In the genomic region with DNA sequence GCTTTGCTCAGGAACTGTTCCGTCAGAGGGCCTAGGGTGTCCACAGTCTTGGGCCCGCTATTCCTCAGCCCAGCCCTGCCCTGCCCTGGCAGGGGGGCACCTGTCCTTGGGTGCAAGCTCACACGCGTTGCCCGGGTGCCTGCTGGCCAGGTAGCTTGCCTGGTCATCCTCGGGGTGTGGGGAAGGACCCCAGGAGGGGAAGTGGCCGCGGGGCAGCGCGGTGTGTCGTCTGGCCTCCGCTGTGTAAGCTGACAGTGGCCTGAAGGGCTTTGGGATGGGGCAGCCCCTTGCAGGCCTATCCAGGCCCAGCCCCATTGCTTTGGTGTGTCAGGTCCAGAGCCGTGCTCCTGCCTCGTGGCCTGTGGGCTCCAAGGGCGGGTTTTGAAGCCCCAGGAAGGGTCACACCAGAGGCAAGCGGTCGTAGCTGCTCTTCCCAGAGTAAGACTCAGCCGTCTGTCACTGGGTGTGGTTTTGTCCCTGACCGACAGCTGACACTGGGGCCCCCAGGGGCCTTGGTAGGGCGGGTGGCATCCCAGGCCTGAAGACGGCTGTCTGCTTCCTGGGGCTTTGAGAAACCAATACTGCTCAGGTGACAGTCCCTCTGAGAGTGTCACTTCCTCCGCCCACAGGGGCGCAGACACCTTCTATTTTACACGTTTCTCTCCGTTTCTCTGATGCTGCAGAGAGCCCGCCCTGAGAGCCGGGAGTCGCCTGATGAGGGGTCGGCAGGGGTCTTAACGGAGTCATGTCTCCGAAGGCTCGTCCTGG, we compare ENCODE assay signal across 8 cellular contexts.
A peak's percentile ranks its signal among the peaks of the same experiment; 100 is the strongest.
DNase-seq lines count a peak whose midpoint lies in the region; ATAC-seq and TF ChIP-seq lines count a peak whose summit lies in the region.

No MANE protein-coding gene starts in this region.

- H3K4me1 ChIP-seq in suprapubic skin = peaks cover 84% of the 10 kb centered on the region

- H3K27me3 ChIP-seq in suprapubic skin = no peaks in the 10 kb centered on the region

- peak overlapping the region; percentile 85 for H3K4me3 Mint-ChIP-seq in activated naive CD8-positive, alpha-beta T cell
- H3K4me3 Mint-ChIP-seq in natural killer cell treated with Interleukin-12 subunit alpha and Interleukin-12 subunit beta and Interleukin-15 and Interleukin-18, amount 100 ng/mL, for 72 hours = peak overlapping the region; percentile 78

- peak overlapping the region; percentile 78 for H3K27ac Mint-ChIP-seq in activated naive CD8-positive, alpha-beta T cell
- peak overlapping the region; percentile 78 to 83 for H3K27ac Mint-ChIP-seq in natural killer cell treated with Interleukin-12 subunit alpha and Interleukin-12 subunit beta and Interleukin-15 and Interleukin-18, amount 100 ng/mL, for 72 hours

- H3K9me3 ChIP-seq in suprapubic skin = no peaks in the 10 kb centered on the region

- peaks cover 63% of the 10 kb centered on the region for H3K4me1 Mint-ChIP-seq in activated naive CD8-positive, alpha-beta T cell (ENCODE audit: low read depth)
- peaks cover 30 to 39% of the 10 kb centered on the region in 2 donors for H3K4me1 Mint-ChIP-seq in natural killer cell treated with Interleukin-12 subunit alpha and Interleukin-12 subunit beta and Interleukin-15 and Interleukin-18, amount 100 ng/mL, for 72 hours (ENCODE audit: low read depth in 2 of 2)

- H3K9me3 Mint-ChIP-seq in activated naive CD8-positive, alpha-beta T cell (ENCODE audit: low read depth) = no peaks in the 10 kb centered on the region
- no peaks in the 10 kb centered on the region for H3K9me3 Mint-ChIP-seq in natural killer cell treated with Interleukin-12 subunit alpha and Interleukin-12 subunit beta and Interleukin-15 and Interleukin-18, amount 100 ng/mL, for 72 hours

- DNase-seq in GM13977 (ENCODE audit: low spot score) = peak; percentile 93
- peak; percentile 53 for DNase-seq in RPMI7951 (ENCODE audit: low read depth)
- DNase-seq in natural killer cell treated with Interleukin-12 subunit alpha and Interleukin-12 subunit beta and Interleukin-15 and Interleukin-18, amount 100 ng/mL, for 72 hours (ENCODE audit: low spot score) = peak; percentile 87
- no peak for DNase-seq in suprapubic skin (ENCODE audit: low spot score in 2 of 2)
- no peak for DNase-seq in iPS-NIHi7 (ENCODE audit: extremely low spot score)
- no peak for DNase-seq in NCI-H82 treated with DMSO at 0.1 percent for 48 hours (lab: John Stamatoyannopoulos, UW; ENCODE audit: unreplicated experiment)

- H3K4me3 ChIP-seq in suprapubic skin = peak overlapping the region; percentile 36

- 66% methylated on average over 13 of the region's 32 CpGs for WGBS in suprapubic skin

- peak overlapping the region; percentile 83 for H3K27ac ChIP-seq in suprapubic skin

- ATAC-seq in HG02610 (IDR thresholded peaks at IDR 0.05; ENCODE audit: unreplicated experiment) = peak; percentile 76
- peak; percentile 82 to 84 for ATAC-seq in natural killer cell treated with Interleukin-12 subunit alpha and Interleukin-12 subunit beta and Interleukin-15 and Interleukin-18, amount 100 ng/mL, for 72 hours

- no peak for TF ChIP-seq EP300 in suprapubic skin (IDR thresholded peaks at IDR 0.05)

- in situ Hi-C loops in GM13977 (cut with MboI; ENCODE audit: low pct_unique_long_range_greater_than_20kb, low sequenced_read_pairs, unreplicated experiment) = no loop called here

- H3K27me3 Mint-ChIP-seq in activated naive CD8-positive, alpha-beta T cell = no peaks in the 10 kb centered on the region
- no peaks in the 10 kb centered on the region for H3K27me3 Mint-ChIP-seq in natural killer cell treated with Interleukin-12 subunit alpha and Interleukin-12 subunit beta and Interleukin-15 and Interleukin-18, amount 100 ng/mL, for 72 hours

- no peak for TF ChIP-seq CTCF in GM13977 (IDR thresholded peaks at IDR 0.05; ENCODE audit: extremely low read depth, insufficient read depth, missing control alignments)
- no peak for TF ChIP-seq CTCF in suprapubic skin (IDR thresholded peaks at IDR 0.05)

- H3K36me3 Mint-ChIP-seq in activated naive CD8-positive, alpha-beta T cell = no peaks in the 10 kb centered on the region
- no peaks in the 10 kb centered on the region for H3K36me3 Mint-ChIP-seq in natural killer cell treated with Interleukin-12 subunit alpha and Interleukin-12 subunit beta and Interleukin-15 and Interleukin-18, amount 100 ng/mL, for 72 hours

- no peak for TF ChIP-seq POLR2A in suprapubic skin (IDR thresholded peaks at IDR 0.05)

- peaks cover 21% of the 10 kb centered on the region for H3K36me3 ChIP-seq in suprapubic skin

Comparison
In these comparisons a context has a peak if more than half of its experiments do, and no peak if none do; other contexts are left out.
1. DNase-seq: peak in GM13977 (single experiment), RPMI7951 (single experiment) and natural killer cell treated with Interleukin-12 subunit alpha and Interleukin-12 subunit beta and Interleukin-15 and Interleukin-18, amount 100 ng/mL, for 72 hours (single experiment); none in suprapubic skin (0 of 2), iPS-NIHi7 (single experiment) and NCI-H82 treated with DMSO at 0.1 percent for 48 hours (single experiment).